In genomic region chr9:108869092-108869725, GRCh38 we compare ENCODE assay signal across 14 cellular contexts. TPM values are rescaled to one million over a fixed set of nuclear protein-coding genes. Genes with fewer than 3 reads are reported as not detected.
A peak's percentile ranks its signal among the peaks of the same experiment; 100 is the strongest.
DNase-seq lines count a peak whose midpoint lies in the region; ATAC-seq and TF ChIP-seq lines count a peak whose summit lies in the region.
"Had no signal": no experiment of that assay in that cellular context is flagged by ENCODE, and none has a peak within 500 bp of the region (broad histone marks: within the 10 kb centered on the region; RNA-seq: fewer than 3 reads in every experiment).

No MANE protein-coding gene starts in this region.

- H3K4me3 Mint-ChIP-seq in progenitor cell of endocrine pancreas (ENCODE audit: low read depth) = no peak overlapping the region
- H3K4me3 Mint-ChIP-seq: activated T-cell treated with anti-CD3 and anti-CD28 coated beads, Interleukin-2, amount 50 U/mL, for 24 hours had no signal

- H3K27me3 ChIP-seq in GM23248 (replicated peaks; ENCODE audit: insufficient read depth) (no peaks in the 10 kb centered on the region), RWPE2 (ENCODE audit: insufficient read depth, poor library complexity, severe bottlenecking) (no peaks in the 10 kb centered on the region), foreskin keratinocyte (no peaks in the 10 kb centered on the region), stomach (no peaks in the 10 kb centered on the region)
- H3K27me3 ChIP-seq: right atrium auricular region had no signal

- H3K4me1 ChIP-seq in GM23248 (ENCODE audit: insufficient read depth) (peaks cover 9% of the 10 kb centered on the region), RWPE2 (ENCODE audit: insufficient read depth, poor library complexity, severe bottlenecking) (peaks cover 18% of the 10 kb centered on the region), foreskin keratinocyte (peaks cover 16% of the 10 kb centered on the region), stomach (no peaks in the 10 kb centered on the region)

- H3K9me3 ChIP-seq in GM23248 (ENCODE audit: low read depth) = no peaks in the 10 kb centered on the region
- peaks cover 4% of the 10 kb centered on the region for H3K9me3 ChIP-seq in RWPE2 (ENCODE audit: severe bottlenecking)
- H3K9me3 ChIP-seq in stomach = no peaks in the 10 kb centered on the region
- H3K9me3 ChIP-seq: right atrium auricular region had no signal

- no peak overlapping the region for H2AFZ ChIP-seq in GM23248

- H3K27ac ChIP-seq in GM23248 = no peak overlapping the region
- H3K27ac ChIP-seq in RWPE2 (ENCODE audit: poor library complexity, severe bottlenecking) = peak overlapping the region; percentile 84
- H3K27ac ChIP-seq in foreskin keratinocyte = no peak overlapping the region
- H3K27ac ChIP-seq in stomach = no peak overlapping the region
- H3K27ac ChIP-seq: right atrium auricular region had no signal

- no peak overlapping the region for H3K4me2 ChIP-seq in GM23248 (ENCODE audit: unreplicated experiment)

- DNase-seq in GM23248 (peak; percentile 65), RWPE2 (ENCODE audit: low spot score) (peak; percentile 72), foreskin keratinocyte (peak; percentile 48 to 78), progenitor cell of endocrine pancreas (ENCODE audit: low spot score, unreplicated experiment) (no peak), dedifferentiated amniotic fluid mesenchymal stem cell (ENCODE audit: extremely low spot score) (no peak), stomach (no peak), GDM1 (lab: John Stamatoyannopoulos, UW) (no peak)
- no peak for DNase-seq in stimulated activated CD4-positive, alpha-beta T cell treated with anti-CD3 and anti-CD28 coated beads, Interleukin-2, amount 100 ng/mL, for 48 hours
- DNase-seq: activated T-cell treated with anti-CD3 and anti-CD28 coated beads, Interleukin-2, amount 50 U/mL, for 24 hours; anterior cingulate cortex; NCI-H774; substantia nigra had no signal

- H3K36me3 ChIP-seq in GM23248 (ENCODE audit: low read depth) (peaks cover 25% of the 10 kb centered on the region; the same call in 1 of the 2 replicates), RWPE2 (ENCODE audit: low read depth) (peaks cover 55% of the 10 kb centered on the region), stomach (peaks cover 24 to 68% (median 65%) of the 10 kb centered on the region in 4 donors)

- no peaks in the 10 kb centered on the region for H3K27me3 Mint-ChIP-seq in progenitor cell of endocrine pancreas
- H3K27me3 Mint-ChIP-seq: activated T-cell treated with anti-CD3 and anti-CD28 coated beads, Interleukin-2, amount 50 U/mL, for 24 hours had no signal

- no peaks in the 10 kb centered on the region for H4K20me1 ChIP-seq in GM23248 (ENCODE audit: insufficient read depth)

- in situ Hi-C loops in GM23248 (cut with MboI) = no loop called here

- H3K9me2 ChIP-seq in GM23248 (ENCODE audit: insufficient read depth) = no peaks in the 10 kb centered on the region

- ATAC-seq in RWPE2 (ENCODE audit: low read depth) = peak; percentile 99
- ATAC-seq in foreskin keratinocyte = peak; percentile 99

- peak overlapping the region; percentile 39 for H3K27ac Mint-ChIP-seq in progenitor cell of endocrine pancreas
- H3K27ac Mint-ChIP-seq: activated T-cell treated with anti-CD3 and anti-CD28 coated beads, Interleukin-2, amount 50 U/mL, for 24 hours had no signal

- no peak for TF ChIP-seq CTCF in RWPE2 (IDR thresholded peaks at IDR 0.05; ENCODE audit: poor library complexity, severe bottlenecking)
- TF ChIP-seq CTCF in foreskin keratinocyte (conservative IDR thresholded peaks at IDR 0.05) = no peak
- TF ChIP-seq CTCF in progenitor cell of endocrine pancreas (IDR thresholded peaks at IDR 0.05; ENCODE audit: unreplicated experiment) = no peak
- no peak for TF ChIP-seq CTCF in stomach (IDR thresholded peaks at IDR 0.05)

- H3K4me3 ChIP-seq in GM23248 (no peak overlapping the region), RWPE2 (ENCODE audit: severe bottlenecking) (no peak overlapping the region), stomach (no peak overlapping the region)
- H3K4me3 ChIP-seq: right atrium auricular region had no signal

- peaks cover 28% of the 10 kb centered on the region for H3K36me3 Mint-ChIP-seq in progenitor cell of endocrine pancreas (ENCODE audit: insufficient read depth)

- TF ChIP-seq EP300 in stomach (IDR thresholded peaks at IDR 0.05) = no peak

- H3K4me1 Mint-ChIP-seq in progenitor cell of endocrine pancreas (ENCODE audit: low read depth) = peaks cover 10% of the 10 kb centered on the region

- no peaks in the 10 kb centered on the region for H3K79me2 ChIP-seq in GM23248 (ENCODE audit: insufficient read depth)

- TF ChIP-seq POLR2A in stomach (IDR thresholded peaks at IDR 0.05) = no peak

- 66 to 67% methylated on average over 3 of the region's 3 CpGs for WGBS in GM23248 (ENCODE audit: low coverage in 1 of 2, low lambda C conversion rate in 2 of 2, missing lambda C conversion rate in 2 of 2), 2 experiments
- WGBS in stomach, 5 donors = 60 to 92% (median 86%) methylated on average over 3 of the region's 3 CpGs

- no peaks in the 10 kb centered on the region for H3F3A ChIP-seq in GM23248 (ENCODE audit: insufficient read depth)

- intact Hi-C loops in stomach (cut with DNase I; ENCODE audit: low total_unique reads) = no loop called here

- no peaks in the 10 kb centered on the region for H3K9me3 Mint-ChIP-seq in progenitor cell of endocrine pancreas (ENCODE audit: low read depth)

- H3K9ac ChIP-seq in GM23248 = no peak overlapping the region

RNA-seq across cellular contexts. Expression of gene ACTL7A, which starts 7.1 kb away (rescaled TPM):
- total RNA-seq in GM23248 (2014; rRNA removed; shearing (Covaris generic)) = not detected in 2 replicates
- polyA plus RNA-seq in GM23248 (2016; fragmentation: Nextera tagmentation; extraction: Ambion mirVana) (not detected in 2 replicates), foreskin keratinocyte (not detected in 2 replicates), stomach (not detected)
- total RNA-seq in foreskin keratinocyte (not detected in 2 replicates), progenitor cell of endocrine pancreas (not detected in 2 replicates), stomach (not detected)
- total RNA-seq: mucosa of gallbladder, right atrium auricular region had no signal

RNA-seq across cellular contexts. Expression of gene ACTL7B, which starts 13.4 kb away (rescaled TPM):
- not detected in 2 replicates for total RNA-seq in GM23248 (2014; rRNA removed; shearing (Covaris generic))
- not detected in 2 replicates for polyA plus RNA-seq in GM23248 (2016; fragmentation: Nextera tagmentation; extraction: Ambion mirVana)
- total RNA-seq in foreskin keratinocyte = not detected in 2 replicates
- polyA plus RNA-seq in foreskin keratinocyte = not detected in 2 replicates
- total RNA-seq in progenitor cell of endocrine pancreas = 0.16 and 0.19 TPM in 2 replicates
- total RNA-seq in stomach = not detected
- not detected for polyA plus RNA-seq in stomach
- total RNA-seq: mucosa of gallbladder, right atrium auricular region had no signal

Comparison
In these comparisons a context has a peak if more than half of its experiments do, and no peak if none do; other contexts are left out.
1. DNase-seq: peak in GM23248 (single experiment), RWPE2 (single experiment) and foreskin keratinocyte (2 of 2); none in progenitor cell of endocrine pancreas (single experiment), dedifferentiated amniotic fluid mesenchymal stem cell (single experiment), stimulated activated CD4-positive, alpha-beta T cell treated with anti-CD3 and anti-CD28 coated beads, Interleukin-2, amount 100 ng/mL, for 48 hours (0 of 2), stomach (single experiment) and GDM1 (single experiment).